9 cellular contexts compared by ENCODE assay signal in the genomic region with DNA sequence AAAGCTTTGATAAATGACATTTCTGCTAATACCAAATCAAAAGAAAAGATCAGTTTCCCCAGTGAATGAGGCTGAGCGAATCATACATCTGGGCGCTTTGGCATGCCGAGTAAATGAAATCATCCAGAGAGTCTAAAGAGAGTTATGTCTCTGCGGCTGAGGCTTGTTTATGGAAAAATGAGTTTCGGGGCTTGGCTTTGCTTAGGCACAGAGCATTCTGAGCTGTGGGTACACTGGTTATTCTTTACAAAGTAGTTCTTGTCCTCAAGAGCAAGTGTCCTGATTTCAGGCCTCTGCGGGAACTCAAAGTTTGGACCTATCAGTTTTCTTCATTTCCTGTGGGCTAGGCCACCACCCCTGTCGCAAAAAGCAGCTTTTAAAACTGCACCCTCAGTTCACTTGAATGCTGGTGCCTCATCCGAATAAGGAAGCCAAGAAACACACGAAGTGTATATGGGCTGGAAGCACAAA.
DNase-seq lines count a peak whose midpoint lies in the region; ATAC-seq and TF ChIP-seq lines count a peak whose summit lies in the region.
"Had no signal": no experiment of that assay in that cellular context is flagged by ENCODE, and none has a peak within 500 bp of the region (broad histone marks: within the 10 kb centered on the region; RNA-seq: fewer than 3 reads in every experiment).

No MANE protein-coding gene starts in this region.

- H3K27ac ChIP-seq in gastrocnemius medialis, result peak overlapping the region; percentile 66 to 71 (median 70)

- intact Hi-C loops in left cardiac atrium (cut with DNase I), result no loop called here
- intact Hi-C loops in gastrocnemius medialis (cut with DNase I; ENCODE audit: low total_unique reads), result no loop called here

- no peaks in the 10 kb centered on the region for H3K27me3 ChIP-seq in gastrocnemius medialis

- peaks cover 17 to 36% of the 10 kb centered on the region in 2 donors for H3K4me1 ChIP-seq in gastrocnemius medialis

- H3K9me3 ChIP-seq in gastrocnemius medialis, result no peaks in the 10 kb centered on the region

- peak in 1 of 2 donors; percentile 21 for TF ChIP-seq POLR2A in gastrocnemius medialis (IDR thresholded peaks at IDR 0.05)

- no peaks in the 10 kb centered on the region for H3K36me3 ChIP-seq in gastrocnemius medialis

- peak; percentile 64 to 76 for ATAC-seq in left cardiac atrium
- peak; percentile 66 to 77 for ATAC-seq in gastrocnemius medialis
- ATAC-seq in HG03196 (IDR thresholded peaks at IDR 0.05; ENCODE audit: unreplicated experiment), result no peak
- no peak for ATAC-seq in HG03460 (IDR thresholded peaks at IDR 0.05; ENCODE audit: unreplicated experiment)

- peak overlapping the region; percentile 19 for H3K4me3 ChIP-seq in WI38 (ENCODE audit: low read depth, low read length)
- H3K4me3 ChIP-seq in gastrocnemius medialis, result no peak overlapping the region

- TF ChIP-seq CTCF in WI38 (IDR thresholded peaks at IDR 0.05; ENCODE audit: low read depth, low read length) (no peak), gastrocnemius medialis (IDR thresholded peaks at IDR 0.05 in 4 of 5, conservative IDR thresholded peaks at IDR 0.05 in 1 of 5) (no peak)

- in situ Hi-C loops in gastrocnemius medialis (cut with MboI; ENCODE audit: low sequenced_read_pairs in 4 of 4), result no loop called here

- DNase-seq in EH (ENCODE audit: low read depth) (peak; percentile 85), left cardiac atrium (peak; percentile 42), gastrocnemius medialis (peak; percentile 20 to 54), 8988T (no peak), NCI-H2107 (lab: John Stamatoyannopoulos, UW) (no peak)
- DNase-seq: SIG-M5 had no signal

Comparison
In these comparisons a context has a peak if more than half of its experiments do, and no peak if none do; other contexts are left out.
1. DNase-seq: peak in EH (single experiment), left cardiac atrium (single experiment) and gastrocnemius medialis (2 of 2); none in 8988T (single experiment) and NCI-H2107 (single experiment).
2. ATAC-seq: peak in left cardiac atrium (2 of 2) and gastrocnemius medialis (2 of 2); none in HG03196 (single experiment) and HG03460 (single experiment).